ENCODE assay signal across 24 cellular contexts in genomic region chr20:24381886-24382285, GRCh38.
"Had no signal": no experiment of that assay in that cellular context is flagged by ENCODE, and none has a peak within 500 bp of the region (broad histone marks: within the 10 kb centered on the region; RNA-seq: fewer than 3 reads in every experiment).

No MANE protein-coding gene starts in this region.

- ATAC-seq: esophagus mucosa; gastrocnemius medialis; left lobe of liver; natural killer cell; psoas muscle; stimulated activated memory B cell treated with anti-CD40 and anti-IgM and Interleukin-4, amounts not matched to agents 10 μg/mL and 1 μg/mL and 100 μg/mL, for 72 hours; stimulated activated naive CD8-positive, alpha-beta T cell treated with anti-CD3 and anti-CD28 coated beads, Interleukin-15, Interleukin-2, amounts not matched to agents 100 U/mL and 50 U/mL, for 24 hours had no signal

- DNase-seq: dermis blood vessel endothelial cell; effector CD4-positive, alpha-beta T cell; foreskin fibroblast; gastrocnemius medialis; kidney; natural killer cell; ovary; psoas muscle; stimulated activated CD4-positive, alpha-beta T cell treated with anti-CD3 and anti-CD28 coated beads, Interleukin-2, amount 100 ng/mL, for 24 hours; stimulated activated CD4-positive, alpha-beta T cell treated with anti-CD3 and anti-CD28 coated beads, Interleukin-4, amount 100 ng/mL, for 4 hours; stimulated activated naive CD8-positive, alpha-beta T cell treated with anti-CD3 and anti-CD28 coated beads, Interleukin-15, Interleukin-2, amounts not matched to agents 100 U/mL and 50 U/mL, for 24 hours; testis; upper lobe of left lung had no signal

- H3K4me1 ChIP-seq: gastrocnemius medialis, psoas muscle, testis, upper lobe of left lung had no signal

- H3K27ac Mint-ChIP-seq: memory B cell; natural killer cell; stimulated activated memory B cell treated with anti-CD40 and anti-IgM and Interleukin-4, amounts not matched to agents 10 μg/mL and 1 μg/mL and 100 μg/mL, for 72 hours had no signal

- H3K36me3 ChIP-seq: gastrocnemius medialis, heart left ventricle, ovary, sigmoid colon, tibial nerve, upper lobe of left lung had no signal

- H3K4me3 Mint-ChIP-seq: memory B cell; natural killer cell; stimulated activated memory B cell treated with anti-CD40 and anti-IgM and Interleukin-4, amounts not matched to agents 10 μg/mL and 1 μg/mL and 100 μg/mL, for 72 hours had no signal

- H3K9me3 Mint-ChIP-seq: memory B cell; natural killer cell; stimulated activated memory B cell treated with anti-CD40 and anti-IgM and Interleukin-4, amounts not matched to agents 10 μg/mL and 1 μg/mL and 100 μg/mL, for 72 hours had no signal

- H3K9me3 ChIP-seq: gastrocnemius medialis, heart left ventricle, ovary, psoas muscle, sigmoid colon, testis, tibial nerve, upper lobe of left lung had no signal

- H3K4me1 Mint-ChIP-seq: memory B cell; natural killer cell; stimulated activated memory B cell treated with anti-CD40 and anti-IgM and Interleukin-4, amounts not matched to agents 10 μg/mL and 1 μg/mL and 100 μg/mL, for 72 hours had no signal

- H3K27me3 ChIP-seq: gastrocnemius medialis, heart left ventricle, hepatocyte, ovary, sigmoid colon, testis, tibial nerve, upper lobe of left lung had no signal

- H3K36me3 Mint-ChIP-seq: memory B cell; natural killer cell; stimulated activated memory B cell treated with anti-CD40 and anti-IgM and Interleukin-4, amounts not matched to agents 10 μg/mL and 1 μg/mL and 100 μg/mL, for 72 hours had no signal

- H3K27ac ChIP-seq: coronary artery, epithelial cell of prostate, gastrocnemius medialis, heart left ventricle, hepatocyte, ovary, psoas muscle, testis, tibial nerve, upper lobe of left lung had no signal

- H3K4me3 ChIP-seq: coronary artery, gastrocnemius medialis, heart left ventricle, hepatocyte, lung, ovary, psoas muscle, sigmoid colon, testis, tibial nerve, upper lobe of left lung had no signal
